In genomic region chr2:28071221-28071620, GRCh38 we compare ENCODE assay signal across 16 cellular contexts.
DNase-seq lines count a peak whose midpoint lies in the region; ATAC-seq and TF ChIP-seq lines count a peak whose summit lies in the region.
"Had no signal": no experiment of that assay in that cellular context is flagged by ENCODE, and none has a peak within 500 bp of the region (broad histone marks: within the 10 kb centered on the region; RNA-seq: fewer than 3 reads in every experiment).

No MANE protein-coding gene starts in this region.

- H3K79me2 ChIP-seq in hepatocyte: no peaks in the 10 kb centered on the region

- H3K27me3 ChIP-seq in CD8-positive, alpha-beta T cell (ENCODE audit: insufficient read depth, low read length): no peaks in the 10 kb centered on the region
- no peaks in the 10 kb centered on the region for H3K27me3 ChIP-seq in hepatocyte
- H3K27me3 ChIP-seq: BE2C had no signal

- H3K36me3 ChIP-seq in CD8-positive, alpha-beta T cell (ENCODE audit: insufficient read depth, low read length): no peaks in the 10 kb centered on the region
- H3K36me3 ChIP-seq in hepatocyte (replicated peaks; ENCODE audit: insufficient read depth, low read depth): no peaks in the 10 kb centered on the region
- H3K36me3 ChIP-seq: BE2C had no signal

- 76% methylated on average over 5 of the region's 5 CpGs for WGBS in hepatocyte (ENCODE audit: low lambda C conversion rate, missing lambda C conversion rate)

- H3K4me1 ChIP-seq in CD8-positive, alpha-beta T cell (ENCODE audit: insufficient read depth, low read length): no peaks in the 10 kb centered on the region
- peaks cover 15% of the 10 kb centered on the region for H3K4me1 ChIP-seq in hepatocyte (ENCODE audit: insufficient read depth)
- H3K4me1 ChIP-seq: BE2C had no signal

- no peak for TF ChIP-seq CTCF in CD8-positive, alpha-beta T cell (IDR thresholded peaks at IDR 0.05)
- TF ChIP-seq CTCF in hepatocyte (IDR thresholded peaks at IDR 0.05; ENCODE audit: poor library complexity): no peak

- DNase-seq in CD8-positive, alpha-beta T cell: no peak
- DNase-seq in NCI-H1694 treated with DMSO at 0.1 percent for 48 hours (lab: John Stamatoyannopoulos, UW) (peak; percentile 30), hepatocyte (ENCODE audit: low spot score) (no peak), superior temporal gyrus (ENCODE audit: extremely low spot score) (peak; percentile 35), NCI-H2196 treated with DMSO at 0.1 percent for 48 hours (lab: John Stamatoyannopoulos, UW; ENCODE audit: unreplicated experiment) (no peak), Right ventricle myocardium superior (no peak)
- DNase-seq: BE2C; C1 segment of cervical spinal cord; Caco-2; CD4-positive, CD25-positive, alpha-beta regulatory T cell; GOT3; H7; HFFc6 had no signal

- no peaks in the 10 kb centered on the region for H3K9me3 Mint-ChIP-seq in CD8-positive, alpha-beta T cell
- H3K9me3 Mint-ChIP-seq: CD4-positive, CD25-positive, alpha-beta regulatory T cell; HFFc6 had no signal

- H4K20me1 ChIP-seq in hepatocyte (ENCODE audit: insufficient read depth, poor library complexity, severe bottlenecking): no peaks in the 10 kb centered on the region

- POLR2A ChIA-PET in CD8-positive, alpha-beta T cell (lab: Charles Lee): no interaction called here

- no peak overlapping the region for H3K4me2 ChIP-seq in hepatocyte

- no peaks in the 10 kb centered on the region for H3K9me3 ChIP-seq in CD8-positive, alpha-beta T cell (ENCODE audit: low read length)
- H3K9me3 ChIP-seq in hepatocyte (ENCODE audit: low read depth): no peaks in the 10 kb centered on the region
- H3K9me3 ChIP-seq: BE2C, Caco-2 had no signal

- intact Hi-C loops in CD8-positive, alpha-beta T cell (cut with DNase I, micrococcal nuclease): no loop called here
- intact Hi-C loops in Right ventricle myocardium superior (cut with DNase I): no loop called here

- no peak overlapping the region for H3K27ac ChIP-seq in CD8-positive, alpha-beta T cell (ENCODE audit: low read depth, low read length)
- H3K27ac ChIP-seq in hepatocyte: peak overlapping the region; percentile 42

- no peaks in the 10 kb centered on the region for H3K27me3 Mint-ChIP-seq in CD8-positive, alpha-beta T cell (ENCODE audit: low read depth)
- H3K27me3 Mint-ChIP-seq: CD4-positive, CD25-positive, alpha-beta regulatory T cell had no signal

- H3K4me3 ChIP-seq in CD8-positive, alpha-beta T cell (ENCODE audit: low read depth, low read length): no peak overlapping the region
- no peak overlapping the region for H3K4me3 ChIP-seq in hepatocyte

- H3K4me1 Mint-ChIP-seq in CD8-positive, alpha-beta T cell (ENCODE audit: low read depth): no peaks in the 10 kb centered on the region

- CTCF ChIA-PET in CD8-positive, alpha-beta T cell (lab: Charles Lee): no interaction called here

- no peak for ATAC-seq in CD8-positive, alpha-beta T cell
- ATAC-seq in Right ventricle myocardium superior (ENCODE audit: poor library complexity) (no peak), HG02571 (IDR thresholded peaks at IDR 0.05; ENCODE audit: unreplicated experiment) (no peak)
- ATAC-seq: HCT116, HepG2 had no signal

- peak overlapping the region; percentile 2 for H3K27ac Mint-ChIP-seq in CD8-positive, alpha-beta T cell
- H3K27ac Mint-ChIP-seq: HFFc6 had no signal

- no peak overlapping the region for H2AFZ ChIP-seq in hepatocyte

- no peak overlapping the region for H3K4me3 Mint-ChIP-seq in CD8-positive, alpha-beta T cell
- H3K4me3 Mint-ChIP-seq: CD4-positive, CD25-positive, alpha-beta regulatory T cell; HFFc6 had no signal

- H3K9me2 ChIP-seq in hepatocyte (replicated peaks; ENCODE audit: insufficient read depth): no peaks in the 10 kb centered on the region

- H3K36me3 Mint-ChIP-seq in CD8-positive, alpha-beta T cell: peaks cover 5% of the 10 kb centered on the region

Comparison
In these comparisons a context has a peak if more than half of its experiments do, and no peak if none do; other contexts are left out.
1. DNase-seq: peak in NCI-H1694 treated with DMSO at 0.1 percent for 48 hours (single experiment) and superior temporal gyrus (single experiment); none in CD8-positive, alpha-beta T cell (0 of 7), hepatocyte (single experiment), NCI-H2196 treated with DMSO at 0.1 percent for 48 hours (single experiment) and Right ventricle myocardium superior (single experiment).